In the genomic region with DNA sequence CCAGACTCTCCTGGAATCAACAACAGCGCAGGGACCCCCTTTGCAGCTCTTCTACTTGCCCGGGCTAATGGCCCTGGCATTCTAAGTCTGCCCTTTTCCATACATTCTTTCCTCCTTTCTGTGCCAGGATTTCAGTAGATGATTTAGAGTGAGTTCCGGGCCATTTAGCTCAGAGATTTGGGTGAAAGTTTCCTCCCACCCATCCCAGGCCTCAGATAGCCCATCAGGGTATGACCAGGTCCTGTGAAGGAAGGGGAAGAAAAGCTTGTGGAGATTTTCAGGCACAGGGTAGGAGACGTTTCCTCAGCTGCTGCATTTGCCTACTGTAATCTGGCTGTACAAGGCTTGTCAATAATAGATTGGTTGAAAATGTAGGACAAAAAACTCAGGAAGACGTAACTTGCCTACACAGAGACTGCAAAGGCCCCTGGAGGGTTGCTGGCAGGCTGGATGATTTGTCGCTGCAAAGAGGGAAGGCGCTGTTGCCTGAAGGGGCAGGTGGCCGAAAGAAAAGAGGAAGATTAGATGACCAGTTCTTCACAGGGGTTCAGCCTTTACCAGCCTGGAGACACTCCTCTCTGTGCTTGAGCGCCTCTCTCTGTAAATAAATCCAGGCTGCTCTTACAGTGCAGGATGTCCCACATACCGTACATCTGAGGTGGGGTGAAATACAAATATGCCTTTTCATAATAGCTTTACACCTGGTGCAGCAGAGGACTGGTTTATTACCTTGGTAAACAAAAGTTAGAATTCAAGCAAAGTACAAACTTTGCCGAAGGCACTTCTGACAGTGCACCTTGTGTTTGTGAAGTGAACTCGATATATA, we compare ENCODE assay signal across 1 cellular context.
TF ChIP-seq lines count a peak whose summit lies in the region.

No MANE protein-coding gene starts in this region.

TF ChIP-seq in HepG2, 621 proteins besides CTCF, POLR2A, EP300 and RAD21 (continued from another document):
- TF ChIP-seq, protein P1, sequence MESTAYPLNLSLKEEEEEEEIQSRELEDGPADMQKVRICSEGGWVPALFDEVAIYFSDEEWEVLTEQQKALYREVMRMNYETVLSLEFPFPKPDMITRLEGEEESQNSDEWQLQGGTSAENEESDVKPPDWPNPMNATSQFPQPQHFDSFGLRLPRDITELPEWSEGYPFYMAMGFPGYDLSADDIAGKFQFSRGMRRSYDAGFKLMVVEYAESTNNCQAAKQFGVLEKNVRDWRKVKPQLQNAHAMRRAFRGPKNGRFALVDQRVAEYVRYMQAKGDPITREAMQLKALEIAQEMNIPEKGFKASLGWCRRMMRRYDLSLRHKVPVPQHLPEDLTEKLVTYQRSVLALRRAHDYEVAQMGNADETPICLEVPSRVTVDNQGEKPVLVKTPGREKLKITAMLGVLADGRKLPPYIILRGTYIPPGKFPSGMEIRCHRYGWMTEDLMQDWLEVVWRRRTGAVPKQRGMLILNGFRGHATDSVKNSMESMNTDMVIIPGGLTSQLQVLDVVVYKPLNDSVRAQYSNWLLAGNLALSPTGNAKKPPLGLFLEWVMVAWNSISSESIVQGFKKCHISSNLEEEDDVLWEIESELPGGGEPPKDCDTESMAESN (CRISPR knock-in tag; conservative IDR thresholded peaks at IDR 0.05) = 0 out of 2 replicates have a peak, but pooled peaks have one; percentile 22
- TF ChIP-seq, protein P2, sequence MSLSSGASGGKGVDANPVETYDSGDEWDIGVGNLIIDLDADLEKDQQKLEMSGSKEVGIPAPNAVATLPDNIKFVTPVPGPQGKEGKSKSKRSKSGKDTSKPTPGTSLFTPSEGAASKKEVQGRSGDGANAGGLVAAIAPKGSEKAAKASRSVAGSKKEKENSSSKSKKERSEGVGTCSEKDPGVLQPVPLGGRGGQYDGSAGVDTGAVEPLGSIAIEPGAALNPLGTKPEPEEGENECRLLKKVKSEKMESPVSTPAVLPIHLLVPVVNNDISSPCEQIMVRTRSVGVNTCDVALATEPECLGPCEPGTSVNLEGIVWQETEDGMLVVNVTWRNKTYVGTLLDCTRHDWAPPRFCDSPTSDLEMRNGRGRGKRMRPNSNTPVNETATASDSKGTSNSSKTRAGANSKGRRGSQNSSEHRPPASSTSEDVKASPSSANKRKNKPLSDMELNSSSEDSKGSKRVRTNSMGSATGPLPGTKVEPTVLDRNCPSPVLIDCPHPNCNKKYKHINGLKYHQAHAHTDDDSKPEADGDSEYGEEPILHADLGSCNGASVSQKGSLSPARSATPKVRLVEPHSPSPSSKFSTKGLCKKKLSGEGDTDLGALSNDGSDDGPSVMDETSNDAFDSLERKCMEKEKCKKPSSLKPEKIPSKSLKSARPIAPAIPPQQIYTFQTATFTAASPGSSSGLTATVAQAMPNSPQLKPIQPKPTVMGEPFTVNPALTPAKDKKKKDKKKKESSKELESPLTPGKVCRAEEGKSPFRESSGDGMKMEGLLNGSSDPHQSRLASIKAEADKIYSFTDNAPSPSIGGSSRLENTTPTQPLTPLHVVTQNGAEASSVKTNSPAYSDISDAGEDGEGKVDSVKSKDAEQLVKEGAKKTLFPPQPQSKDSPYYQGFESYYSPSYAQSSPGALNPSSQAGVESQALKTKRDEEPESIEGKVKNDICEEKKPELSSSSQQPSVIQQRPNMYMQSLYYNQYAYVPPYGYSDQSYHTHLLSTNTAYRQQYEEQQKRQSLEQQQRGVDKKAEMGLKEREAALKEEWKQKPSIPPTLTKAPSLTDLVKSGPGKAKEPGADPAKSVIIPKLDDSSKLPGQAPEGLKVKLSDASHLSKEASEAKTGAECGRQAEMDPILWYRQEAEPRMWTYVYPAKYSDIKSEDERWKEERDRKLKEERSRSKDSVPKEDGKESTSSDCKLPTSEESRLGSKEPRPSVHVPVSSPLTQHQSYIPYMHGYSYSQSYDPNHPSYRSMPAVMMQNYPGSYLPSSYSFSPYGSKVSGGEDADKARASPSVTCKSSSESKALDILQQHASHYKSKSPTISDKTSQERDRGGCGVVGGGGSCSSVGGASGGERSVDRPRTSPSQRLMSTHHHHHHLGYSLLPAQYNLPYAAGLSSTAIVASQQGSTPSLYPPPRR (CRISPR knock-in tag; IDR thresholded peaks at IDR 0.05; ENCODE audit: borderline replicate concordance) = peak; percentile 83
- TF ChIP-seq ZNF503 (CRISPR knock-in tag; IDR thresholded peaks at IDR 0.05) (0 out of 2 replicates have a peak, but pooled peaks have one; percentile 22), LCORL (IDR thresholded peaks at IDR 0.05) (no peak), LCORL (CRISPR knock-in tag; IDR thresholded peaks at IDR 0.05) (peak; percentile 73), FOXP1 (IDR thresholded peaks at IDR 0.05) (no peak; the same call in 1 of the 2 replicates), FOXP1 (CRISPR knock-in tag; IDR thresholded peaks at IDR 0.05) (peak; percentile 63; the same call in 1 of the 2 replicates), STAG1 (CRISPR knock-in tag; IDR thresholded peaks at IDR 0.05) (peak; percentile 34), DNMT3B (CRISPR knock-in tag; conservative IDR thresholded peaks at IDR 0.05) (no peak), SAP130 (CRISPR knock-in tag; IDR thresholded peaks at IDR 0.05; ENCODE audit: low read depth) (peak; percentile 29; the same call in 1 of the 2 replicates), KMT2A (CRISPR knock-in tag; IDR thresholded peaks at IDR 0.05) (0 out of 2 replicates have a peak, but pooled peaks have one; percentile 19), POGZ (CRISPR knock-in tag; IDR thresholded peaks at IDR 0.05) (peak; percentile 35; the same call in 1 of the 2 replicates), ASH2L (IDR thresholded peaks at IDR 0.05; ENCODE audit: insufficient read length, low read depth, low read length) (peak; percentile 13), TBX2 (CRISPR knock-in tag; IDR thresholded peaks at IDR 0.05; ENCODE audit: borderline replicate concordance) (peak; percentile 78), ZNF652 (CRISPR knock-in tag; IDR thresholded peaks at IDR 0.05; ENCODE audit: borderline replicate concordance, low read depth) (0 out of 2 replicates have a peak, but pooled peaks have one; percentile 15), FOSL2 (CRISPR knock-in tag; IDR thresholded peaks at IDR 0.05) (0 out of 2 replicates have a peak, but pooled peaks have one; percentile 15), SP5 (CRISPR knock-in tag; IDR thresholded peaks at IDR 0.05; ENCODE audit: borderline replicate concordance, low read depth) (peak; percentile 26; the same call in 1 of the 2 replicates)
- TF ChIP-seq, protein P3, sequence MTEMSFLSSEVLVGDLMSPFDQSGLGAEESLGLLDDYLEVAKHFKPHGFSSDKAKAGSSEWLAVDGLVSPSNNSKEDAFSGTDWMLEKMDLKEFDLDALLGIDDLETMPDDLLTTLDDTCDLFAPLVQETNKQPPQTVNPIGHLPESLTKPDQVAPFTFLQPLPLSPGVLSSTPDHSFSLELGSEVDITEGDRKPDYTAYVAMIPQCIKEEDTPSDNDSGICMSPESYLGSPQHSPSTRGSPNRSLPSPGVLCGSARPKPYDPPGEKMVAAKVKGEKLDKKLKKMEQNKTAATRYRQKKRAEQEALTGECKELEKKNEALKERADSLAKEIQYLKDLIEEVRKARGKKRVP (CRISPR knock-in tag; IDR thresholded peaks at IDR 0.05) = 0 out of 4 replicates have a peak, but pooled peaks of 1 of the 2 experiments have one; percentile 22
- TF ChIP-seq, protein P4, sequence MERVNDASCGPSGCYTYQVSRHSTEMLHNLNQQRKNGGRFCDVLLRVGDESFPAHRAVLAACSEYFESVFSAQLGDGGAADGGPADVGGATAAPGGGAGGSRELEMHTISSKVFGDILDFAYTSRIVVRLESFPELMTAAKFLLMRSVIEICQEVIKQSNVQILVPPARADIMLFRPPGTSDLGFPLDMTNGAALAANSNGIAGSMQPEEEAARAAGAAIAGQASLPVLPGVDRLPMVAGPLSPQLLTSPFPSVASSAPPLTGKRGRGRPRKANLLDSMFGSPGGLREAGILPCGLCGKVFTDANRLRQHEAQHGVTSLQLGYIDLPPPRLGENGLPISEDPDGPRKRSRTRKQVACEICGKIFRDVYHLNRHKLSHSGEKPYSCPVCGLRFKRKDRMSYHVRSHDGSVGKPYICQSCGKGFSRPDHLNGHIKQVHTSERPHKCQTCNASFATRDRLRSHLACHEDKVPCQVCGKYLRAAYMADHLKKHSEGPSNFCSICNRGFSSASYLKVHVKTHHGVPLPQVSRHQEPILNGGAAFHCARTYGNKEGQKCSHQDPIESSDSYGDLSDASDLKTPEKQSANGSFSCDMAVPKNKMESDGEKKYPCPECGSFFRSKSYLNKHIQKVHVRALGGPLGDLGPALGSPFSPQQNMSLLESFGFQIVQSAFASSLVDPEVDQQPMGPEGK (CRISPR knock-in tag; IDR thresholded peaks at IDR 0.05) = peak; percentile 43; the same call in 1 of the 2 replicates
- TF ChIP-seq, protein P5, sequence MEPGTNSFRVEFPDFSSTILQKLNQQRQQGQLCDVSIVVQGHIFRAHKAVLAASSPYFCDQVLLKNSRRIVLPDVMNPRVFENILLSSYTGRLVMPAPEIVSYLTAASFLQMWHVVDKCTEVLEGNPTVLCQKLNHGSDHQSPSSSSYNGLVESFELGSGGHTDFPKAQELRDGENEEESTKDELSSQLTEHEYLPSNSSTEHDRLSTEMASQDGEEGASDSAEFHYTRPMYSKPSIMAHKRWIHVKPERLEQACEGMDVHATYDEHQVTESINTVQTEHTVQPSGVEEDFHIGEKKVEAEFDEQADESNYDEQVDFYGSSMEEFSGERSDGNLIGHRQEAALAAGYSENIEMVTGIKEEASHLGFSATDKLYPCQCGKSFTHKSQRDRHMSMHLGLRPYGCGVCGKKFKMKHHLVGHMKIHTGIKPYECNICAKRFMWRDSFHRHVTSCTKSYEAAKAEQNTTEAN (CRISPR knock-in tag; conservative IDR thresholded peaks at IDR 0.05) = no peak
- TF ChIP-seq, protein P6, sequence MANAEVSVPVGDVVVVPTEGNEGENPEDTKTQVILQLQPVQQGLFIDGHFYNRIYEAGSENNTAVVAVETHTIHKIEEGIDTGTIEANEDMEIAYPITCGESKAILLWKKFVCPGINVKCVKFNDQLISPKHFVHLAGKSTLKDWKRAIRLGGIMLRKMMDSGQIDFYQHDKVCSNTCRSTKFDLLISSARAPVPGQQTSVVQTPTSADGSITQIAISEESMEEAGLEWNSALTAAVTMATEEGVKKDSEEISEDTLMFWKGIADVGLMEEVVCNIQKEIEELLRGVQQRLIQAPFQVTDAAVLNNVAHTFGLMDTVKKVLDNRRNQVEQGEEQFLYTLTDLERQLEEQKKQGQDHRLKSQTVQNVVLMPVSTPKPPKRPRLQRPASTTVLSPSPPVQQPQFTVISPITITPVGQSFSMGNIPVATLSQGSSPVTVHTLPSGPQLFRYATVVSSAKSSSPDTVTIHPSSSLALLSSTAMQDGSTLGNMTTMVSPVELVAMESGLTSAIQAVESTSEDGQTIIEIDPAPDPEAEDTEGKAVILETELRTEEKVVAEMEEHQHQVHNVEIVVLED (CRISPR knock-in tag; IDR thresholded peaks at IDR 0.05; ENCODE audit: borderline replicate concordance) = no peak
- TF ChIP-seq, protein P7, sequence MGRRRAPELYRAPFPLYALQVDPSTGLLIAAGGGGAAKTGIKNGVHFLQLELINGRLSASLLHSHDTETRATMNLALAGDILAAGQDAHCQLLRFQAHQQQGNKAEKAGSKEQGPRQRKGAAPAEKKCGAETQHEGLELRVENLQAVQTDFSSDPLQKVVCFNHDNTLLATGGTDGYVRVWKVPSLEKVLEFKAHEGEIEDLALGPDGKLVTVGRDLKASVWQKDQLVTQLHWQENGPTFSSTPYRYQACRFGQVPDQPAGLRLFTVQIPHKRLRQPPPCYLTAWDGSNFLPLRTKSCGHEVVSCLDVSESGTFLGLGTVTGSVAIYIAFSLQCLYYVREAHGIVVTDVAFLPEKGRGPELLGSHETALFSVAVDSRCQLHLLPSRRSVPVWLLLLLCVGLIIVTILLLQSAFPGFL (CRISPR knock-in tag; IDR thresholded peaks at IDR 0.05) = no peak
- TF ChIP-seq, protein P8, sequence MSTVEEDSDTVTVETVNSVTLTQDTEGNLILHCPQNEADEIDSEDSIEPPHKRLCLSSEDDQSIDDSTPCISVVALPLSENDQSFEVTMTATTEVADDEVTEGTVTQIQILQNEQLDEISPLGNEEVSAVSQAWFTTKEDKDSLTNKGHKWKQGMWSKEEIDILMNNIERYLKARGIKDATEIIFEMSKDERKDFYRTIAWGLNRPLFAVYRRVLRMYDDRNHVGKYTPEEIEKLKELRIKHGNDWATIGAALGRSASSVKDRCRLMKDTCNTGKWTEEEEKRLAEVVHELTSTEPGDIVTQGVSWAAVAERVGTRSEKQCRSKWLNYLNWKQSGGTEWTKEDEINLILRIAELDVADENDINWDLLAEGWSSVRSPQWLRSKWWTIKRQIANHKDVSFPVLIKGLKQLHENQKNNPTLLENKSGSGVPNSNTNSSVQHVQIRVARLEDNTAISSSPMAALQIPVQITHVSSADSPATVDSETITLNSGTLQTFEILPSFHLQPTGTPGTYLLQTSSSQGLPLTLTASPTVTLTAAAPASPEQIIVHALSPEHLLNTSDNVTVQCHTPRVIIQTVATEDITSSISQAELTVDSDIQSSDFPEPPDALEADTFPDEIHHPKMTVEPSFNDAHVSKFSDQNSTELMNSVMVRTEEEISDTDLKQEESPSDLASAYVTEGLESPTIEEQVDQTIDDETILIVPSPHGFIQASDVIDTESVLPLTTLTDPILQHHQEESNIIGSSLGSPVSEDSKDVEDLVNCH (CRISPR knock-in tag; IDR thresholded peaks at IDR 0.05) = no peak
- TF ChIP-seq, protein P9, sequence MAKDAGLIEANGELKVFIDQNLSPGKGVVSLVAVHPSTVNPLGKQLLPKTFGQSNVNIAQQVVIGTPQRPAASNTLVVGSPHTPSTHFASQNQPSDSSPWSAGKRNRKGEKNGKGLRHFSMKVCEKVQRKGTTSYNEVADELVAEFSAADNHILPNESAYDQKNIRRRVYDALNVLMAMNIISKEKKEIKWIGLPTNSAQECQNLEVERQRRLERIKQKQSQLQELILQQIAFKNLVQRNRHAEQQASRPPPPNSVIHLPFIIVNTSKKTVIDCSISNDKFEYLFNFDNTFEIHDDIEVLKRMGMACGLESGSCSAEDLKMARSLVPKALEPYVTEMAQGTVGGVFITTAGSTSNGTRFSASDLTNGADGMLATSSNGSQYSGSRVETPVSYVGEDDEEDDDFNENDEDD (CRISPR knock-in tag; IDR thresholded peaks at IDR 0.05; ENCODE audit: borderline replicate concordance) = no peak
TF ChIP-seq in HepG2: peak in this region for 68.
